In genomic region chr17:54744750-54745149, GRCh38 we compare ENCODE assay signal across 21 cellular contexts.
DNase-seq lines count a peak whose midpoint lies in the region; ATAC-seq and TF ChIP-seq lines count a peak whose summit lies in the region.
"Had no signal": no experiment of that assay in that cellular context is flagged by ENCODE, and none has a peak within 500 bp of the region (broad histone marks: within the 10 kb centered on the region; RNA-seq: fewer than 3 reads in every experiment).

No MANE protein-coding gene starts in this region.

- no peak overlapping the region for H3K27ac Mint-ChIP-seq in endodermal cell
- no peak overlapping the region for H3K27ac Mint-ChIP-seq in activated naive CD8-positive, alpha-beta T cell treated with anti-CD3 and anti-CD28 coated beads, Interleukin-2, amount 50 U/mL, for 24 hours
- H3K27ac Mint-ChIP-seq: CD14-positive monocyte; CD4-positive, alpha-beta T cell; CD8-positive, alpha-beta memory T cell had no signal

- peak; percentile 26 for DNase-seq in DMS53 (lab: John Stamatoyannopoulos, UW)
- no peak for DNase-seq in DMS53 treated with DMSO at 0.1 percent for 48 hours (lab: John Stamatoyannopoulos, UW; ENCODE audit: unreplicated experiment)
- no peak for DNase-seq in endodermal cell
- DNase-seq in activated naive CD8-positive, alpha-beta T cell treated with anti-CD3 and anti-CD28 coated beads, Interleukin-2, amount 50 U/mL, for 24 hours: no peak
- no peak for DNase-seq in NCI-H1694 treated with DMSO at 0.1 percent for 48 hours (lab: John Stamatoyannopoulos, UW)
- DNase-seq: 8988T; ACHN; AML-193; BE2C; CD4-positive, alpha-beta T cell; CD8-positive, alpha-beta memory T cell; DMS 273 treated with DMSO at 0.1 percent for 48 hours; DND-41; GM23248; H7; HCEC 1CT had no signal

- H3K36me3 ChIP-seq in endodermal cell (ENCODE audit: control insufficient read depth, insufficient read depth, low read length) (no peaks in the 10 kb centered on the region), liver (ENCODE audit: control insufficient read depth in 4 of 4, insufficient read depth in 3 of 4, low read depth in 1 of 4, low read length in 3 of 4) (no peaks in the 10 kb centered on the region)
- H3K36me3 ChIP-seq: BE2C; BLaER1 treated with 17β-estradiol and CSF1 and Interleukin-3, amounts not matched to agents 10 nM and 100 nM had no signal

- H3K36me3 Mint-ChIP-seq in endodermal cell (ENCODE audit: low read depth): peaks cover 2% of the 10 kb centered on the region
- no peaks in the 10 kb centered on the region for H3K36me3 Mint-ChIP-seq in activated naive CD8-positive, alpha-beta T cell treated with anti-CD3 and anti-CD28 coated beads, Interleukin-2, amount 50 U/mL, for 24 hours (ENCODE audit: low read depth)
- H3K36me3 Mint-ChIP-seq: CD14-positive monocyte; CD8-positive, alpha-beta memory T cell had no signal

- H3K4me3 ChIP-seq in endodermal cell (ENCODE audit: low read length): peak overlapping the region; percentile 53
- no peak overlapping the region for H3K4me3 ChIP-seq in liver (ENCODE audit: low read depth in 1 of 3, low read length in 3 of 3)
- H3K4me3 ChIP-seq: A549; BLaER1 treated with 17β-estradiol and CSF1 and Interleukin-3, amounts not matched to agents 10 nM and 100 nM; GM23248 had no signal

- H3K4me1 Mint-ChIP-seq in endodermal cell: no peaks in the 10 kb centered on the region
- no peaks in the 10 kb centered on the region for H3K4me1 Mint-ChIP-seq in activated naive CD8-positive, alpha-beta T cell treated with anti-CD3 and anti-CD28 coated beads, Interleukin-2, amount 50 U/mL, for 24 hours
- H3K4me1 Mint-ChIP-seq: CD14-positive monocyte; CD8-positive, alpha-beta memory T cell had no signal

- H3K27me3 Mint-ChIP-seq in endodermal cell (ENCODE audit: insufficient read depth): no peaks in the 10 kb centered on the region
- H3K27me3 Mint-ChIP-seq in activated naive CD8-positive, alpha-beta T cell treated with anti-CD3 and anti-CD28 coated beads, Interleukin-2, amount 50 U/mL, for 24 hours: peaks cover 4% of the 10 kb centered on the region
- H3K27me3 Mint-ChIP-seq: CD4-positive, alpha-beta T cell had no signal

- H3K9me3 Mint-ChIP-seq in endodermal cell: peaks cover 43% of the 10 kb centered on the region
- H3K9me3 Mint-ChIP-seq in activated naive CD8-positive, alpha-beta T cell treated with anti-CD3 and anti-CD28 coated beads, Interleukin-2, amount 50 U/mL, for 24 hours: peaks cover 21% of the 10 kb centered on the region

- H3K9ac ChIP-seq in endodermal cell (ENCODE audit: extremely low read depth, low read length, poor library complexity, severe bottlenecking): no peak overlapping the region
- H3K9ac ChIP-seq in liver (ENCODE audit: low read depth in 1 of 2, low read length in 2 of 2): no peak overlapping the region
- H3K9ac ChIP-seq: BLaER1 treated with 17β-estradiol and CSF1 and Interleukin-3, amounts not matched to agents 10 nM and 100 nM; GM23248 had no signal

- 80 to 85% methylated on average over 1 of the region's 1 CpG for WGBS in endodermal cell (ENCODE audit: insufficient coverage in 1 of 2, insufficient read length in 1 of 2), 2 experiments
- WGBS in liver: 28% methylated on average over 1 of the region's 1 CpG

- no peak for ATAC-seq in activated naive CD8-positive, alpha-beta T cell treated with anti-CD3 and anti-CD28 coated beads, Interleukin-2, amount 50 U/mL, for 24 hours
- ATAC-seq in GM21515 (IDR thresholded peaks at IDR 0.05; ENCODE audit: unreplicated experiment): no peak
- ATAC-seq: A549 had no signal

- H3K9me3 ChIP-seq in endodermal cell (ENCODE audit: control insufficient read depth, low read length) (peaks cover 36% of the 10 kb centered on the region), liver (ENCODE audit: control insufficient read depth in 4 of 4, low read length in 3 of 4) (peaks cover 0 to 1% (median 0%) of the 10 kb centered on the region in 4 donors)
- H3K9me3 ChIP-seq: BE2C had no signal

- TF ChIP-seq RAD21 in liver (IDR thresholded peaks at IDR 0.05): no peak

- no peak for TF ChIP-seq CTCF in endodermal cell (conservative IDR thresholded peaks at IDR 0.05)
- no peak for TF ChIP-seq CTCF in liver (IDR thresholded peaks at IDR 0.05; ENCODE audit: low read depth, low read length, missing input control)

- no peaks in the 10 kb centered on the region for H3K4me1 ChIP-seq in endodermal cell (ENCODE audit: control insufficient read depth, insufficient read depth, low read length)
- H3K4me1 ChIP-seq in liver (ENCODE audit: control insufficient read depth in 4 of 4, insufficient read depth in 4 of 4, low read length in 3 of 4): peaks cover 1 to 18% (median 7%) of the 10 kb centered on the region in 4 donors
- H3K4me1 ChIP-seq: A549; BE2C; BLaER1 treated with 17β-estradiol and CSF1 and Interleukin-3, amounts not matched to agents 10 nM and 100 nM had no signal

- H3K4me3 Mint-ChIP-seq in endodermal cell: no peak overlapping the region
- H3K4me3 Mint-ChIP-seq in activated naive CD8-positive, alpha-beta T cell treated with anti-CD3 and anti-CD28 coated beads, Interleukin-2, amount 50 U/mL, for 24 hours: no peak overlapping the region
- H3K4me3 Mint-ChIP-seq: CD14-positive monocyte; CD4-positive, alpha-beta T cell; CD8-positive, alpha-beta memory T cell had no signal

- no peak overlapping the region for H3K27ac ChIP-seq in endodermal cell (ENCODE audit: low read depth, low read length)
- H3K27ac ChIP-seq in liver (ENCODE audit: low read depth in 1 of 2, low read length in 2 of 2): no peak overlapping the region
- H3K27ac ChIP-seq: A549; BLaER1 treated with 17β-estradiol and CSF1 and Interleukin-3, amounts not matched to agents 10 nM and 100 nM; GM23248 had no signal

- H3K27me3 ChIP-seq in endodermal cell (ENCODE audit: control insufficient read depth, insufficient read depth, low read length, poor library complexity, severe bottlenecking) (no peaks in the 10 kb centered on the region), liver (ENCODE audit: control insufficient read depth in 4 of 4, insufficient read depth in 4 of 4, low read length in 3 of 4) (no peaks in the 10 kb centered on the region)
- H3K27me3 ChIP-seq: BE2C; BLaER1 treated with 17β-estradiol and CSF1 and Interleukin-3, amounts not matched to agents 10 nM and 100 nM had no signal

TF ChIP-seq in liver, 16 proteins besides CTCF, POLR2A, EP300 and RAD21:
- no peak for TF ChIP-seq EGR1 (IDR thresholded peaks at IDR 0.05; ENCODE audit: low read depth in 2 of 2)
- TF ChIP-seq ATF3 (IDR thresholded peaks at IDR 0.05): no peak
- TF ChIP-seq REST (IDR thresholded peaks at IDR 0.05): no peak
- peak; percentile 15 for TF ChIP-seq YY1 (IDR thresholded peaks at IDR 0.05)
- TF ChIP-seq GABPA (IDR thresholded peaks at IDR 0.05 in 1 of 2, conservative IDR thresholded peaks at IDR 0.05 in 1 of 2): no peak
- TF ChIP-seq TAF1 (conservative IDR thresholded peaks at IDR 0.05): no peak
- peak; percentile 57 for TF ChIP-seq FOXA1 (IDR thresholded peaks at IDR 0.05)
- TF ChIP-seq SP1 (IDR thresholded peaks at IDR 0.05): no peak
- TF ChIP-seq HNF4G (IDR thresholded peaks at IDR 0.05): no peak
- TF ChIP-seq ZBTB33 (IDR thresholded peaks at IDR 0.05): no peak
- no peak for TF ChIP-seq HNF4A (conservative IDR thresholded peaks at IDR 0.05)
- peak; percentile 71 for TF ChIP-seq FOXA2 (IDR thresholded peaks at IDR 0.05)
- no peak for TF ChIP-seq NR2F2 (IDR thresholded peaks at IDR 0.05)
- TF ChIP-seq RXRA (IDR thresholded peaks at IDR 0.05): no peak
TF ChIP-seq in liver: peak in this region for 3.
